Comparison of ENCODE assay signal across 8 cellular contexts in genomic region chr1:2525896-2526823, GRCh38. TPM values are rescaled to one million over a fixed set of nuclear protein-coding genes. Genes with fewer than 3 reads are reported as not detected.
DNase-seq lines count a peak whose midpoint lies in the region; ATAC-seq and TF ChIP-seq lines count a peak whose summit lies in the region.

PANK4 (minus strand) TSS chr1:2526596; CDS start chr1:2526587, 9 bp downstream.

- H3K4me1 ChIP-seq in Caco-2, result 0 out of 2 replicates have a peak, but pooled peaks cover 3% of the 10 kb centered on the region

- no peak for TF ChIP-seq CTCF in Caco-2 (IDR thresholded peaks at IDR 0.05; ENCODE audit: insufficient read depth in 1 of 2, low read depth in 1 of 2, low read length in 1 of 2, severe bottlenecking in 1 of 2, unreplicated experiment in 1 of 2)
- no peak for TF ChIP-seq CTCF in epithelial cell of esophagus (IDR thresholded peaks at IDR 0.05; ENCODE audit: insufficient read depth, low read depth, low read length, missing control alignments)

- POLR2A ChIA-PET in Caco-2 (lab: Charles Lee), result interaction anchor here (0.6 to 1.6 kb wide), 6 partner anchors 9 to 137 kb away, joined by 3 to 10 read pairs (median 4); partner anchors contain the start of genes PEX10 and PRXL2B

- no peaks in the 10 kb centered on the region for H3K9me3 ChIP-seq in Caco-2

- H3K4me3 Mint-ChIP-seq in Caco-2 (ENCODE audit: unreplicated experiment), result peak within 1 kb of the TSS; percentile 81

- no peaks in the 10 kb centered on the region for H3K36me3 ChIP-seq in Caco-2 (ENCODE audit: control insufficient read depth, insufficient read depth, low read length)

- H3K27me3 Mint-ChIP-seq in Caco-2 (ENCODE audit: insufficient read depth, unreplicated experiment), result peaks cover 4% of the 10 kb centered on the region

- CTCF ChIA-PET in Caco-2 (lab: Charles Lee), result interaction anchor here (0.5 to 1.5 kb wide), 7 partner anchors 20 to 965 kb away, joined by 3 to 6 read pairs (median 3); no protein-coding TSS in a partner anchor

- peaks cover 2% of the 10 kb centered on the region for H3K27me3 ChIP-seq in Caco-2 (replicated peaks; ENCODE audit: control insufficient read depth, insufficient read depth, low read length)

- peaks cover 6% of the 10 kb centered on the region for H3K36me3 Mint-ChIP-seq in Caco-2 (ENCODE audit: insufficient read depth, unreplicated experiment)

- H3K27ac Mint-ChIP-seq in Caco-2 (ENCODE audit: unreplicated experiment), result peak within 1 kb of the TSS; percentile 69

- DNase-seq in Caco-2, result peak; percentile 88 to 90
- DNase-seq in HT-29 (ENCODE audit: low spot score), result peak; percentile 90
- DNase-seq in OCI-M1 (lab: John Stamatoyannopoulos, UW), result peak; percentile 94
- DNase-seq in activated T-cell treated with anti-CD3 and anti-CD28 coated beads for 24 hours (ENCODE audit: low read depth), result peak; percentile 81
- DNase-seq in epithelial cell of esophagus (ENCODE audit: low read depth), result peak; percentile 98
- peak; percentile 93 for DNase-seq in mucosa of gallbladder (ENCODE audit: low spot score)
- DNase-seq in stimulated activated CD8-positive, alpha-beta memory T cell treated with anti-CD3 and anti-CD28 coated beads, Interleukin-4, amount 100 ng/mL, for 24 hours (ENCODE audit: low read depth), result peak; percentile 83

- intact Hi-C loops in Caco-2 (cut with micrococcal nuclease; ENCODE audit: unreplicated experiment), result loop anchor here (1.0 to 5.0 kb wide), 2 partner anchors 20 to 61 kb away; partner anchors contain the start of gene PRXL2B

- H3K4me3 ChIP-seq in Caco-2 (ENCODE audit: low read depth, low read length) (peak within 1 kb of the TSS; percentile 65), epithelial cell of esophagus (ENCODE audit: low read length) (peak within 1 kb of the TSS; percentile 83)

- peak; percentile 75 for ATAC-seq in GM19468 (IDR thresholded peaks at IDR 0.05; ENCODE audit: extremely low read depth, unreplicated experiment)

- no peaks in the 10 kb centered on the region for H3K4me1 Mint-ChIP-seq in Caco-2 (ENCODE audit: low read depth, unreplicated experiment)

- no TSS peak for BruUV-seq in Caco-2 (replicated peaks; lab: Mats Ljungman, UMichigan)

- H3K9me3 Mint-ChIP-seq in Caco-2 (ENCODE audit: unreplicated experiment), result no peaks in the 10 kb centered on the region

RNA-seq across cellular contexts. Expression of gene PANK4, which starts in this region (rescaled TPM):
- total RNA-seq in Caco-2 (2022) (27.0 and 31.7 TPM in 2 replicates), mucosa of gallbladder (39.9 TPM)
- 37.8 and 48.3 TPM in 2 replicates for total RNA-seq in HT-29 (2014; rRNA removed; shearing (Covaris generic))

Comparison
In these comparisons a context has a peak if more than half of its experiments do, and no peak if none do; other contexts are left out.
1. Peak in every context shown above with its lines: DNase-seq, ATAC-seq and H3K4me3 ChIP-seq.